8 cellular contexts compared by ENCODE assay signal in genomic region chr15:40762919-40763800, GRCh38. TPM values are rescaled to one million over a fixed set of nuclear protein-coding genes. Genes with fewer than 3 reads are reported as not detected.
A peak's percentile ranks its signal among the peaks of the same experiment; 100 is the strongest.
DNase-seq lines count a peak whose midpoint lies in the region; ATAC-seq and TF ChIP-seq lines count a peak whose summit lies in the region.

No MANE protein-coding gene starts in this region.

- H3K36me3 Mint-ChIP-seq in activated CD4-positive, alpha-beta memory T cell treated with anti-CD3 and anti-CD28 coated beads for 36 hours: peaks cover under 1% of the 10 kb centered on the region
- H3K36me3 Mint-ChIP-seq in endothelial cell (ENCODE audit: low read depth, unreplicated experiment): peaks cover 3% of the 10 kb centered on the region

- intact Hi-C loops in activated CD4-positive, alpha-beta memory T cell treated with anti-CD3 and anti-CD28 coated beads for 36 hours (cut with micrococcal nuclease): loop anchor here (10.0 kb wide), 1 partner anchor 82 kb away; the partner anchor contains the start of gene SPINT1
- intact Hi-C loops in upper lobe of right lung (cut with DNase I): no loop called here

- ATAC-seq in GM19372 (IDR thresholded peaks at IDR 0.05; ENCODE audit: low read depth, unreplicated experiment) (peak; percentile 12), upper lobe of right lung (peak; percentile 30)

- H3K4me1 Mint-ChIP-seq in activated CD4-positive, alpha-beta memory T cell treated with anti-CD3 and anti-CD28 coated beads for 36 hours (ENCODE audit: low read depth): peaks cover 26% of the 10 kb centered on the region
- H3K4me1 Mint-ChIP-seq in endothelial cell (ENCODE audit: unreplicated experiment): peaks cover 13% of the 10 kb centered on the region

- DNase-seq in ACHN: peak; percentile 41
- peak; percentile 49 to 51 for DNase-seq in NCI-H1930 (lab: John Stamatoyannopoulos, UW)
- peak; percentile 70 for DNase-seq in activated CD4-positive, alpha-beta memory T cell treated with anti-CD3 and anti-CD28 coated beads for 36 hours
- DNase-seq in endothelial cell (ENCODE audit: low spot score): peak; percentile 28
- peak; percentile 90 for DNase-seq in upper lobe of right lung
- DNase-seq in Ammon's horn (ENCODE audit: low spot score): no peak

- H3K9me3 ChIP-seq in mucosa of rectum (ENCODE audit: control insufficient read depth in 2 of 2, low read length in 2 of 2) (no peaks in the 10 kb centered on the region), upper lobe of right lung (no peaks in the 10 kb centered on the region)

- TF ChIP-seq CTCF in endothelial cell (IDR thresholded peaks at IDR 0.05; ENCODE audit: unreplicated experiment) (no peak), upper lobe of right lung (IDR thresholded peaks at IDR 0.05) (no peak)

- H3K27me3 ChIP-seq in mucosa of rectum (ENCODE audit: control insufficient read depth in 2 of 2, insufficient read depth in 2 of 2, low read length in 2 of 2): no peaks in the 10 kb centered on the region
- H3K27me3 ChIP-seq in upper lobe of right lung: no peaks in the 10 kb centered on the region

- H3K4me1 ChIP-seq in mucosa of rectum (ENCODE audit: control insufficient read depth in 2 of 2, insufficient read depth in 2 of 2, low read length in 2 of 2) (peaks cover 26 to 35% of the 10 kb centered on the region in 2 donors), upper lobe of right lung (peaks cover 31% of the 10 kb centered on the region)

- peak overlapping the region; percentile 53 to 63 for H3K9ac ChIP-seq in mucosa of rectum (ENCODE audit: low read depth in 1 of 2, low read length in 2 of 2)

- H3K27me3 Mint-ChIP-seq in activated CD4-positive, alpha-beta memory T cell treated with anti-CD3 and anti-CD28 coated beads for 36 hours: no peaks in the 10 kb centered on the region
- peaks cover 17% of the 10 kb centered on the region for H3K27me3 Mint-ChIP-seq in endothelial cell (ENCODE audit: unreplicated experiment)

- H3K4me3 ChIP-seq in mucosa of rectum (ENCODE audit: low read length in 2 of 2): peak overlapping the region; percentile 74 to 78
- peak overlapping the region; percentile 69 for H3K4me3 ChIP-seq in upper lobe of right lung

- peak overlapping the region; percentile 79 for H3K27ac Mint-ChIP-seq in activated CD4-positive, alpha-beta memory T cell treated with anti-CD3 and anti-CD28 coated beads for 36 hours
- no peak overlapping the region for H3K27ac Mint-ChIP-seq in endothelial cell (ENCODE audit: unreplicated experiment)

- no peaks in the 10 kb centered on the region for H3K9me3 Mint-ChIP-seq in activated CD4-positive, alpha-beta memory T cell treated with anti-CD3 and anti-CD28 coated beads for 36 hours
- no peaks in the 10 kb centered on the region for H3K9me3 Mint-ChIP-seq in endothelial cell (ENCODE audit: unreplicated experiment)

- POLR2A ChIA-PET in activated CD4-positive, alpha-beta memory T cell treated with anti-CD3 and anti-CD28 coated beads for 36 hours (lab: Charles Lee): interaction anchor here (0.6 to 3.5 kb wide), 5 partner anchors 13 to 131 kb away, joined by 3 to 18 read pairs (median 3); partner anchors contain the start of gene RAD51

- peak overlapping the region; percentile 63 for H3K4me3 Mint-ChIP-seq in activated CD4-positive, alpha-beta memory T cell treated with anti-CD3 and anti-CD28 coated beads for 36 hours
- H3K4me3 Mint-ChIP-seq in endothelial cell (ENCODE audit: unreplicated experiment): peak overlapping the region; percentile 84

- H3K27ac ChIP-seq in mucosa of rectum (ENCODE audit: low read depth in 2 of 2, low read length in 2 of 2) (peak overlapping the region; percentile 83 to 88), upper lobe of right lung (peak overlapping the region; percentile 85)

- H3K36me3 ChIP-seq in mucosa of rectum (ENCODE audit: control insufficient read depth in 2 of 2, insufficient read depth in 2 of 2, low read length in 2 of 2) (no peaks in the 10 kb centered on the region), upper lobe of right lung (peaks cover 11% of the 10 kb centered on the region)

- in situ Hi-C loops in ACHN (cut with HindIII; ENCODE audit: low pct_ligation_motif_present, low pct_unique_long_range_greater_than_20kb, low sequenced_read_pairs): no loop called here

- CTCF ChIA-PET in activated CD4-positive, alpha-beta memory T cell treated with anti-CD3 and anti-CD28 coated beads for 36 hours (lab: Charles Lee): interaction anchor here (0.7 to 6.0 kb wide), 5 partner anchors 13 to 131 kb away, joined by 3 to 47 read pairs (median 4); partner anchors contain the start of gene VPS18

RNA-seq across cellular contexts. Expression of gene GCHFR, which starts 0.7 kb away (rescaled TPM):
- total RNA-seq in activated CD4-positive, alpha-beta memory T cell treated with anti-CD3 and anti-CD28 coated beads for 36 hours: 10 to 100 TPM; 36.0 to 40.2 TPM
- total RNA-seq in endothelial cell (ENCODE audit: unreplicated experiment) (4.6 TPM), upper lobe of right lung (55.2 TPM)

RNA-seq across cellular contexts. Expression of gene C15orf62, which starts 6.6 kb away (rescaled TPM):
- total RNA-seq in activated CD4-positive, alpha-beta memory T cell treated with anti-CD3 and anti-CD28 coated beads for 36 hours: under 1 TPM; 0.39 to 0.43 TPM
- not detected for total RNA-seq in endothelial cell (ENCODE audit: unreplicated experiment)
- total RNA-seq in upper lobe of right lung: 0.96 TPM

RNA-seq across cellular contexts. Expression of gene RMDN3, which starts 8.1 kb away (rescaled TPM):
- total RNA-seq in activated CD4-positive, alpha-beta memory T cell treated with anti-CD3 and anti-CD28 coated beads for 36 hours: 10 to 100 TPM; 22.6 to 22.7 TPM
- total RNA-seq in endothelial cell (ENCODE audit: unreplicated experiment) (34.4 TPM), upper lobe of right lung (77.1 TPM)

RNA-seq across cellular contexts. Expression of gene ZFYVE19, which starts 43.7 kb away (rescaled TPM):
- 10 to 100 TPM; 22.8 to 26.1 TPM for total RNA-seq in activated CD4-positive, alpha-beta memory T cell treated with anti-CD3 and anti-CD28 coated beads for 36 hours
- total RNA-seq in endothelial cell (ENCODE audit: unreplicated experiment) (31.5 TPM), upper lobe of right lung (26.7 TPM)

RNA-seq across cellular contexts. Expression of gene DNAJC17, which starts 44.1 kb away (rescaled TPM):
- 10 to 100 TPM; 32.5 to 34.5 TPM for total RNA-seq in activated CD4-positive, alpha-beta memory T cell treated with anti-CD3 and anti-CD28 coated beads for 36 hours
- total RNA-seq in endothelial cell (ENCODE audit: unreplicated experiment): 55.6 TPM
- 30.7 TPM for total RNA-seq in upper lobe of right lung
